In the genomic region with DNA sequence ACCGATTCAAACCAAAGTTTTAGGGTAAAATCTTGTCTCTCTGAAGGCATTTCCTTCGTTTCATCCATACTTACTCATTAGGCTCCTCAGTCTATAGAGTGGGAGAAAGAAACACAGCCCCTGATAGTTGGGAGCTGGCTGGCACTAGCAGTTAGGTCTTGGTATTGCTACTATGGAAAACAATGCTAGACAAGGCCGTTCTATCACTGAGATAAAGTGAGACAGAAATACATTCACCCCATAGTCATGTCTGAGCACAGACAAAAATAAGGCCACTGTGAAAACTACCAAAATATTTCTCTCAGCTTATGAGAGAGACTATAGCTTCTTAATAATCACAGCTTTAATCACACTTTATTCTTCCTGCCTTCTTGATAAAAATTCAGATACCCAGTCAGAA, we compare ENCODE assay signal across 20 cellular contexts. TPM values are rescaled to one million over a fixed set of nuclear protein-coding genes. Genes with fewer than 3 reads are reported as not detected.
A peak's percentile ranks its signal among the peaks of the same experiment; 100 is the strongest.
DNase-seq lines count a peak whose midpoint lies in the region; ATAC-seq and TF ChIP-seq lines count a peak whose summit lies in the region.
"Had no signal": no experiment of that assay in that cellular context is flagged by ENCODE, and none has a peak within 500 bp of the region (broad histone marks: within the 10 kb centered on the region; RNA-seq: fewer than 3 reads in every experiment).

No MANE protein-coding gene starts in this region.

- H3K79me2 ChIP-seq in parathyroid adenoma: no peaks in the 10 kb centered on the region

- H3K4me2 ChIP-seq in parathyroid adenoma (ENCODE audit: low read length): no peak overlapping the region
- H3K4me2 ChIP-seq: GM23338 had no signal

- H3K9me3 ChIP-seq in heart left ventricle (no peaks in the 10 kb centered on the region), parathyroid adenoma (ENCODE audit: control insufficient read depth, low read length) (no peaks in the 10 kb centered on the region)
- H3K9me3 ChIP-seq: Caco-2 had no signal

- DNase-seq in heart left ventricle (no peak), cardiac septum (ENCODE audit: low spot score) (no peak), left ventricle myocardium superior (no peak), H7 (no peak), C1 segment of cervical spinal cord (lab: John Stamatoyannopoulos, UW) (no peak)
- DNase-seq: Caco-2; CD4-positive, CD25-positive, alpha-beta regulatory T cell; CD8-positive, alpha-beta T cell; DMS153; DND-41; HCEC 1CT had no signal

- H3K36me3 ChIP-seq in heart left ventricle (no peaks in the 10 kb centered on the region), parathyroid adenoma (ENCODE audit: control insufficient read depth, insufficient read depth, low read length) (no peaks in the 10 kb centered on the region), H7 (replicated peaks; ENCODE audit: control insufficient read depth, insufficient read depth, low read length) (no peaks in the 10 kb centered on the region)

- peak overlapping the region in 6 of 12 donors; percentile 9 to 76 (median 54) for H3K27ac ChIP-seq in heart left ventricle
- 0 out of 2 replicates have a peak overlapping the region, but pooled peaks have one; percentile 31 for H3K27ac ChIP-seq in VCaP
- peak overlapping the region; percentile 42 for H3K27ac ChIP-seq in parathyroid adenoma
- H3K27ac ChIP-seq: C4-2B had no signal

- no peak overlapping the region for H3K9ac ChIP-seq in parathyroid adenoma

- ATAC-seq in heart left ventricle (peak; percentile 70 to 87 (median 74)), left ventricle myocardium superior (peak; percentile 82), GM21576 (IDR thresholded peaks at IDR 0.05; ENCODE audit: unreplicated experiment) (no peak)
- ATAC-seq: CD8-positive, alpha-beta T cell; GM23338 had no signal

- peaks cover 0 to 29% (median 10%) of the 10 kb centered on the region in 12 donors for H3K4me1 ChIP-seq in heart left ventricle
- peaks cover 14% of the 10 kb centered on the region for H3K4me1 ChIP-seq in parathyroid adenoma

- intact Hi-C loops in heart left ventricle (cut with DNase I): no loop called here
- intact Hi-C loops in cardiac septum (cut with DNase I): no loop called here
- intact Hi-C loops in left ventricle myocardium superior (cut with micrococcal nuclease): no loop called here

- no peaks in the 10 kb centered on the region for H3K27me3 ChIP-seq in heart left ventricle
- H3K27me3 ChIP-seq in parathyroid adenoma (ENCODE audit: control insufficient read depth, insufficient read depth, low read length): no peaks in the 10 kb centered on the region
- no peaks in the 10 kb centered on the region for H3K27me3 ChIP-seq in H7 (ENCODE audit: control insufficient read depth, insufficient read depth, low read length)

- 66 to 77% (median 72%) methylated on average over 3 of the region's 3 CpGs for whole genome bisulfite sequencing in heart left ventricle, 4 donors

- TF ChIP-seq CTCF in heart left ventricle (IDR thresholded peaks at IDR 0.05) (no peak), VCaP (conservative IDR thresholded peaks at IDR 0.05) (no peak), parathyroid adenoma (IDR thresholded peaks at IDR 0.05) (no peak)

- no peak overlapping the region for H2AFZ ChIP-seq in parathyroid adenoma
- H2AFZ ChIP-seq: GM23338 had no signal

- no peak overlapping the region for H3K4me3 ChIP-seq in heart left ventricle
- H3K4me3 ChIP-seq in parathyroid adenoma (ENCODE audit: low read depth, low read length): no peak overlapping the region
- H3K4me3 ChIP-seq in H7 (ENCODE audit: insufficient read depth, low read depth, low read length): no peak overlapping the region
- H3K4me3 ChIP-seq: GM23338 had no signal

- no peak for TF ChIP-seq POLR2A in heart left ventricle (IDR thresholded peaks at IDR 0.05)

RNA-seq across cellular contexts. Expression of a gene that starts 28.7 kb away (rescaled TPM):
- total RNA-seq in heart left ventricle (not detected), cardiac septum (not detected), left ventricle myocardium superior (not detected)
- polyA plus RNA-seq in heart left ventricle: not detected
- total RNA-seq in H7 (2014; rRNA removed; shearing (Covaris generic)): 0.11 and 1.4 TPM in 2 replicates
- total RNA-seq: A172; A673; Caco-2; CD4-positive, CD25-positive, alpha-beta regulatory T cell; CD8-positive, alpha-beta T cell; GM23338; H4 had no signal
- polyA plus RNA-seq: BJ; CD4-positive, CD25-positive, alpha-beta regulatory T cell had no signal
